Comparison of ENCODE assay signal across 8 cellular contexts in genomic region chr2:97662386-97662894, GRCh38. TPM values are rescaled to one million over a fixed set of nuclear protein-coding genes. Genes with fewer than 3 reads are reported as not detected.
DNase-seq lines count a peak whose midpoint lies in the region; ATAC-seq and TF ChIP-seq lines count a peak whose summit lies in the region.

No MANE protein-coding gene starts in this region.

- no peak for TF ChIP-seq POLR2A in suprapubic skin (IDR thresholded peaks at IDR 0.05)

- no peaks in the 10 kb centered on the region for H3K9me3 Mint-ChIP-seq in activated CD4-positive, alpha-beta T cell treated with anti-CD3 and anti-CD28 coated beads, Interleukin-2, amount 10 ng/mL, durations not matched to agents 24 days and 14 days
- H3K9me3 Mint-ChIP-seq in activated CD8-positive, alpha-beta T cell treated with anti-CD3 and anti-CD28 coated beads, Interleukin-2, amount 10 ng/mL, durations not matched to agents 7 days and 5 days (ENCODE audit: insufficient read depth) = no peaks in the 10 kb centered on the region

- intact Hi-C loops in activated CD4-positive, alpha-beta T cell treated with anti-CD3 and anti-CD28 coated beads, Interleukin-2, amount 10 ng/mL, durations not matched to agents 24 days and 14 days (cut with micrococcal nuclease) = loop anchor here (10.0 kb wide), 2 partner anchors 782 to 1672 kb away; partner anchors contain the start of genes EIF5B, INPP4A and TXNDC9

- H3K4me1 ChIP-seq in suprapubic skin = peaks cover 36% of the 10 kb centered on the region

- no peak for TF ChIP-seq EP300 in suprapubic skin (IDR thresholded peaks at IDR 0.05)

- no peaks in the 10 kb centered on the region for H3K27me3 ChIP-seq in suprapubic skin

- H3K36me3 ChIP-seq in suprapubic skin = peaks cover 33% of the 10 kb centered on the region

- H3K9me3 ChIP-seq in suprapubic skin = no peaks in the 10 kb centered on the region

- peaks cover 33% of the 10 kb centered on the region for H3K4me1 Mint-ChIP-seq in activated CD4-positive, alpha-beta T cell treated with anti-CD3 and anti-CD28 coated beads, Interleukin-2, amount 10 ng/mL, durations not matched to agents 24 days and 14 days
- H3K4me1 Mint-ChIP-seq in activated CD8-positive, alpha-beta T cell treated with anti-CD3 and anti-CD28 coated beads, Interleukin-2, amount 10 ng/mL, durations not matched to agents 7 days and 5 days (ENCODE audit: low read depth) = peaks cover 32% of the 10 kb centered on the region

- CTCF ChIA-PET in activated CD8-positive, alpha-beta T cell treated with anti-CD3 and anti-CD28 coated beads, Interleukin-2, amount 10 ng/mL, durations not matched to agents 7 days and 5 days (lab: Charles Lee) = interaction anchor here (1.0 to 4.6 kb wide), 11 partner anchors 8 to 86 kb away, joined by 3 to 47 read pairs (median 6); partner anchors contain the start of genes ANKRD36B and COX5B

- peak; percentile 38 for ATAC-seq in activated CD8-positive, alpha-beta T cell treated with anti-CD3 and anti-CD28 coated beads, Interleukin-2, amount 10 ng/mL, durations not matched to agents 7 days and 5 days
- no peak for ATAC-seq in GM19351 (IDR thresholded peaks at IDR 0.05; ENCODE audit: unreplicated experiment)

- peak overlapping the region; percentile 77 for H3K4me3 ChIP-seq in suprapubic skin

- TF ChIP-seq CTCF in suprapubic skin (IDR thresholded peaks at IDR 0.05) = no peak

- H3K27ac Mint-ChIP-seq in activated CD4-positive, alpha-beta T cell treated with anti-CD3 and anti-CD28 coated beads, Interleukin-2, amount 10 ng/mL, durations not matched to agents 24 days and 14 days = peak overlapping the region; percentile 96
- peak overlapping the region; percentile 99 for H3K27ac Mint-ChIP-seq in activated CD8-positive, alpha-beta T cell treated with anti-CD3 and anti-CD28 coated beads, Interleukin-2, amount 10 ng/mL, durations not matched to agents 7 days and 5 days

- WGBS in suprapubic skin = 38% methylated on average over 12 of the region's 12 CpGs

- peak overlapping the region; percentile 98 for H3K27ac ChIP-seq in suprapubic skin

- H3K4me3 Mint-ChIP-seq in activated CD4-positive, alpha-beta T cell treated with anti-CD3 and anti-CD28 coated beads, Interleukin-2, amount 10 ng/mL, durations not matched to agents 24 days and 14 days = peak overlapping the region; percentile 86
- H3K4me3 Mint-ChIP-seq in activated CD8-positive, alpha-beta T cell treated with anti-CD3 and anti-CD28 coated beads, Interleukin-2, amount 10 ng/mL, durations not matched to agents 7 days and 5 days = peak overlapping the region; percentile 98

- H3K27me3 Mint-ChIP-seq in activated CD4-positive, alpha-beta T cell treated with anti-CD3 and anti-CD28 coated beads, Interleukin-2, amount 10 ng/mL, durations not matched to agents 24 days and 14 days = no peaks in the 10 kb centered on the region
- H3K27me3 Mint-ChIP-seq in activated CD8-positive, alpha-beta T cell treated with anti-CD3 and anti-CD28 coated beads, Interleukin-2, amount 10 ng/mL, durations not matched to agents 7 days and 5 days (ENCODE audit: low read depth) = no peaks in the 10 kb centered on the region

- POLR2A ChIA-PET in activated CD8-positive, alpha-beta T cell treated with anti-CD3 and anti-CD28 coated beads, Interleukin-2, amount 10 ng/mL, durations not matched to agents 7 days and 5 days (lab: Charles Lee) = interaction anchor here (0.8 to 7.9 kb wide), 6 partner anchors 11 to 72 kb away, joined by 3 to 187 read pairs (median 7); partner anchors contain the start of genes ANKRD36B, COX5B and ZAP70

- peaks cover 42% of the 10 kb centered on the region for H3K36me3 Mint-ChIP-seq in activated CD4-positive, alpha-beta T cell treated with anti-CD3 and anti-CD28 coated beads, Interleukin-2, amount 10 ng/mL, durations not matched to agents 24 days and 14 days (ENCODE audit: low read depth)
- H3K36me3 Mint-ChIP-seq in activated CD8-positive, alpha-beta T cell treated with anti-CD3 and anti-CD28 coated beads, Interleukin-2, amount 10 ng/mL, durations not matched to agents 7 days and 5 days (ENCODE audit: low read depth) = peaks cover 22% of the 10 kb centered on the region

- DNase-seq in activated CD4-positive, alpha-beta T cell treated with anti-CD3 and anti-CD28 coated beads, Interleukin-2, amount 10 ng/mL, durations not matched to agents 24 days and 14 days = no peak
- no peak for DNase-seq in activated CD4-positive, alpha-beta T cell treated with anti-CD3 and anti-CD28 coated beads for 4 hours
- DNase-seq in activated CD8-positive, alpha-beta T cell treated with anti-CD3 and anti-CD28 coated beads, Interleukin-2, amount 10 ng/mL, durations not matched to agents 7 days and 5 days = no peak
- DNase-seq in iPS-NIHi7 (ENCODE audit: extremely low spot score) (peak; percentile 61), suprapubic skin (ENCODE audit: low spot score in 2 of 2) (no peak), kidney glomerular epithelial cell (lab: John Stamatoyannopoulos, UW) (no peak)
- no peak for DNase-seq in effector CD4-positive, alpha-beta T cell

RNA-seq across cellular contexts. Expression of gene ACTR1B, which starts 1.4 kb away (rescaled TPM):
- total RNA-seq in activated CD4-positive, alpha-beta T cell treated with anti-CD3 and anti-CD28 coated beads, Interleukin-2, amount 10 ng/mL, durations not matched to agents 24 days and 14 days = 122 TPM in 2 replicates
- total RNA-seq in activated CD8-positive, alpha-beta T cell treated with anti-CD3 and anti-CD28 coated beads, Interleukin-2, amount 10 ng/mL, durations not matched to agents 7 days and 5 days = 10 to 100 TPM; 73.2 to 74.3 TPM
- 10 to 100 TPM; 54.9 to 89.1 (median 74.4) TPM for total RNA-seq in suprapubic skin

RNA-seq across cellular contexts. Expression of gene C2orf92, which starts 7.1 kb away (rescaled TPM):
- 16.8 and 16.9 TPM in 2 replicates for total RNA-seq in activated CD4-positive, alpha-beta T cell treated with anti-CD3 and anti-CD28 coated beads, Interleukin-2, amount 10 ng/mL, durations not matched to agents 24 days and 14 days
- 1 to 10 TPM; 4.0 to 5.5 TPM for total RNA-seq in activated CD8-positive, alpha-beta T cell treated with anti-CD3 and anti-CD28 coated beads, Interleukin-2, amount 10 ng/mL, durations not matched to agents 7 days and 5 days
- total RNA-seq in suprapubic skin = 10 to 100 TPM in 3 of 4 donors, 1 to 10 TPM in 1; 4.5 to 45.7 (median 14.7) TPM

RNA-seq across cellular contexts. Expression of gene COX5B, which starts 16.6 kb away (rescaled TPM):
- 227 and 233 TPM in 2 replicates for total RNA-seq in activated CD4-positive, alpha-beta T cell treated with anti-CD3 and anti-CD28 coated beads, Interleukin-2, amount 10 ng/mL, durations not matched to agents 24 days and 14 days
- total RNA-seq in activated CD8-positive, alpha-beta T cell treated with anti-CD3 and anti-CD28 coated beads, Interleukin-2, amount 10 ng/mL, durations not matched to agents 7 days and 5 days = 100 to 1,000 TPM; 215 to 216 TPM
- total RNA-seq in suprapubic skin = 100 to 1,000 TPM; 260 to 595 (median 427) TPM

RNA-seq across cellular contexts. Expression of gene ZAP70, which starts 50.9 kb away (rescaled TPM):
- 240 and 242 TPM in 2 replicates for total RNA-seq in activated CD4-positive, alpha-beta T cell treated with anti-CD3 and anti-CD28 coated beads, Interleukin-2, amount 10 ng/mL, durations not matched to agents 24 days and 14 days
- 100 to 1,000 TPM; 268 to 297 TPM for total RNA-seq in activated CD8-positive, alpha-beta T cell treated with anti-CD3 and anti-CD28 coated beads, Interleukin-2, amount 10 ng/mL, durations not matched to agents 7 days and 5 days
- total RNA-seq in suprapubic skin = 1 to 10 TPM; 1.1 to 5.5 (median 2.2) TPM
